ENCODE assay signal across 1 cellular context in the genomic region with DNA sequence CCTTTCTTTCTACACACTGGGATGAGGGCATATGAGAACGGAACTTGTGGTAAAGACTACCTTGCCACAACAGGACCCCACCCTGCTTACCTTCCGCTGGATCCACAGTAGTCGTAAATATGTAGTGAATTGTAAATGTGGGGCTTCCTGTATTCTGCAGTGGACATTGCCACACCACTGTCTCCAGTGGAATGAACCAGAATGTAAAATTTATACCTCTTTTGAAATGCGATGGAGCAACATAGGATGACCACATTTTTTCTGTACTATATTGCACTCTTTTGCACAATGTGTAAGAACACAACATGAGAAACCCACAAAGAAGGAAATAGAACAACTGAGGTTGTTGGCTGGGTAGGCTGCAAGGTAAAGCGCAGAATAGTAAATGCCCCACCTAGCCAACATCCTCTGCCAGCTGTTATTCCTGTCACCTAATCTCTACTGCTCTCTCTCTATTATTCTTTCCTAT.
A peak's percentile ranks its signal among the peaks of the same experiment; 100 is the strongest.
TF ChIP-seq lines count a peak whose summit lies in the region.

No MANE protein-coding gene starts in this region.

TF ChIP-seq in GM12878, 131 proteins besides CTCF, POLR2A, EP300 and RAD21:
- TF ChIP-seq RUNX3 (IDR thresholded peaks at IDR 0.05; ENCODE audit: low read length) (peak; percentile 66), SKIL (IDR thresholded peaks at IDR 0.05; ENCODE audit: low read depth, poor library complexity, severe bottlenecking) (no peak), MTA3 (IDR thresholded peaks at IDR 0.05; ENCODE audit: borderline replicate concordance, low read length) (peak; percentile 37; the same call in 1 of the 2 replicates), ETV6 (conservative IDR thresholded peaks at IDR 0.05 in 1 of 2, IDR thresholded peaks at IDR 0.05 in 1 of 2; ENCODE audit: borderline replicate concordance in 1 of 2, low read depth in 1 of 2) (peak in 1 of 2 experiments; percentile 18; a peak in 1 of 4 replicates), EED (IDR thresholded peaks at IDR 0.05; ENCODE audit: low read depth) (peak; percentile 40; the same call in 1 of the 2 replicates), ATF7 (IDR thresholded peaks at IDR 0.05; ENCODE audit: low read depth) (no peak), CUX1 (IDR thresholded peaks at IDR 0.05; ENCODE audit: insufficient replicate concordance, low read depth, low read length) (no peak), IKZF1 (conservative IDR thresholded peaks at IDR 0.05) (0 out of 2 replicates have a peak, but pooled peaks have one; percentile 6), CBX5 (IDR thresholded peaks at IDR 0.05; ENCODE audit: low read depth) (no peak), GATAD2B (conservative IDR thresholded peaks at IDR 0.05; ENCODE audit: low read depth) (no peak)
- TF ChIP-seq, protein P1, sequence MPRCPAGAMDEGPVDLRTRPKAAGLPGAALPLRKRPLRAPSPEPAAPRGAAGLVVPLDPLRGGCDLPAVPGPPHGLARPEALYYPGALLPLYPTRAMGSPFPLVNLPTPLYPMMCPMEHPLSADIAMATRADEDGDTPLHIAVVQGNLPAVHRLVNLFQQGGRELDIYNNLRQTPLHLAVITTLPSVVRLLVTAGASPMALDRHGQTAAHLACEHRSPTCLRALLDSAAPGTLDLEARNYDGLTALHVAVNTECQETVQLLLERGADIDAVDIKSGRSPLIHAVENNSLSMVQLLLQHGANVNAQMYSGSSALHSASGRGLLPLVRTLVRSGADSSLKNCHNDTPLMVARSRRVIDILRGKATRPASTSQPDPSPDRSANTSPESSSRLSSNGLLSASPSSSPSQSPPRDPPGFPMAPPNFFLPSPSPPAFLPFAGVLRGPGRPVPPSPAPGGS (IDR thresholded peaks at IDR 0.05; ENCODE audit: borderline replicate concordance, insufficient read depth, low read depth, low read length, poor library complexity, severe bottlenecking): no peak
